In genomic region chr7:35725280-35725680, GRCh38 we compare ENCODE assay signal across 8 cellular contexts. TPM values are rescaled to one million over a fixed set of nuclear protein-coding genes. Genes with fewer than 3 reads are reported as not detected.
A peak's percentile ranks its signal among the peaks of the same experiment; 100 is the strongest.
DNase-seq lines count a peak whose midpoint lies in the region; ATAC-seq and TF ChIP-seq lines count a peak whose summit lies in the region.
"Had no signal": no experiment of that assay in that cellular context is flagged by ENCODE, and none has a peak within 500 bp of the region (broad histone marks: within the 10 kb centered on the region; RNA-seq: fewer than 3 reads in every experiment).

No MANE protein-coding gene starts in this region.

- no peak for TF ChIP-seq CTCF in psoas muscle (IDR thresholded peaks at IDR 0.05)

- H3K36me3 Mint-ChIP-seq in activated T-helper 1 cell treated with anti-CD3 and anti-CD28 coated beads, Interleukin-12 subunit alpha, Interleukin-12 subunit beta, Interleukin-2, Interleukin-4 antibody, amounts not matched to agents 30 ng/mL and 10 ng/mL and 1 ng/mL, durations not matched to agents 14 hours and 24 hours and 36 hours (ENCODE audit: low read depth) = no peaks in the 10 kb centered on the region
- H3K36me3 Mint-ChIP-seq in stimulated activated naive CD8-positive, alpha-beta T cell treated with anti-CD3 and anti-CD28 coated beads, Interleukin-15, Interleukin-2, amounts not matched to agents 100 ng/mL and 50 ng/mL, for 24 hours (ENCODE audit: low read depth) = no peaks in the 10 kb centered on the region

- no peak overlapping the region for H3K27ac ChIP-seq in psoas muscle
- H3K27ac ChIP-seq: VCaP had no signal

- H3K27ac Mint-ChIP-seq in activated T-helper 1 cell treated with anti-CD3 and anti-CD28 coated beads, Interleukin-12 subunit alpha, Interleukin-12 subunit beta, Interleukin-2, Interleukin-4 antibody, amounts not matched to agents 30 ng/mL and 10 ng/mL and 1 ng/mL, durations not matched to agents 14 hours and 24 hours and 36 hours = peak overlapping the region; percentile 25
- peak overlapping the region; percentile 85 for H3K27ac Mint-ChIP-seq in stimulated activated naive CD8-positive, alpha-beta T cell treated with anti-CD3 and anti-CD28 coated beads, Interleukin-15, Interleukin-2, amounts not matched to agents 100 ng/mL and 50 ng/mL, for 24 hours

- WGBS in psoas muscle, 3 donors = 87 to 90% (median 88%) methylated on average over 10 of the region's 10 CpGs

- peaks cover 11% of the 10 kb centered on the region for H3K9me3 Mint-ChIP-seq in activated T-helper 1 cell treated with anti-CD3 and anti-CD28 coated beads, Interleukin-12 subunit alpha, Interleukin-12 subunit beta, Interleukin-2, Interleukin-4 antibody, amounts not matched to agents 30 ng/mL and 10 ng/mL and 1 ng/mL, durations not matched to agents 14 hours and 24 hours and 36 hours
- H3K9me3 Mint-ChIP-seq in stimulated activated naive CD8-positive, alpha-beta T cell treated with anti-CD3 and anti-CD28 coated beads, Interleukin-15, Interleukin-2, amounts not matched to agents 100 ng/mL and 50 ng/mL, for 24 hours = peaks cover 5% of the 10 kb centered on the region

- intact Hi-C loops in activated T-helper 1 cell treated with anti-CD3 and anti-CD28 coated beads, Interleukin-12 subunit alpha, Interleukin-12 subunit beta, Interleukin-2, Interleukin-4 antibody, amounts not matched to agents 30 ng/mL and 10 ng/mL and 1 ng/mL, durations not matched to agents 14 hours and 24 hours and 36 hours (cut with micrococcal nuclease) = no loop called here
- intact Hi-C loops in psoas muscle (cut with DNase I) = no loop called here

- H3K4me1 ChIP-seq in psoas muscle = peaks cover 27% of the 10 kb centered on the region

- DNase-seq in activated T-helper 1 cell treated with anti-CD3 and anti-CD28 coated beads, Interleukin-12 subunit alpha, Interleukin-12 subunit beta, Interleukin-2, Interleukin-4 antibody, amounts not matched to agents 30 ng/mL and 10 ng/mL and 1 ng/mL, durations not matched to agents 14 hours and 24 hours and 36 hours (ENCODE audit: low spot score) = peak; percentile 48
- DNase-seq in KG1 (lab: John Stamatoyannopoulos, UW) (no peak), SIG-M5 (lab: John Stamatoyannopoulos, UW) (no peak), psoas muscle (no peak)

- H3K4me1 Mint-ChIP-seq in activated T-helper 1 cell treated with anti-CD3 and anti-CD28 coated beads, Interleukin-12 subunit alpha, Interleukin-12 subunit beta, Interleukin-2, Interleukin-4 antibody, amounts not matched to agents 30 ng/mL and 10 ng/mL and 1 ng/mL, durations not matched to agents 14 hours and 24 hours and 36 hours (ENCODE audit: low read depth) = peaks cover 72% of the 10 kb centered on the region
- peaks cover 92% of the 10 kb centered on the region for H3K4me1 Mint-ChIP-seq in stimulated activated naive CD8-positive, alpha-beta T cell treated with anti-CD3 and anti-CD28 coated beads, Interleukin-15, Interleukin-2, amounts not matched to agents 100 ng/mL and 50 ng/mL, for 24 hours (ENCODE audit: low read depth)

- no peaks in the 10 kb centered on the region for H3K27me3 ChIP-seq in psoas muscle (ENCODE audit: insufficient read depth in 3 of 3, low read length in 2 of 3)

- ATAC-seq in GM19463 (IDR thresholded peaks at IDR 0.05; ENCODE audit: unreplicated experiment) = peak; percentile 47
- peak; percentile 36 for ATAC-seq in HG03460 (IDR thresholded peaks at IDR 0.05; ENCODE audit: unreplicated experiment)
- ATAC-seq in psoas muscle = no peak

- H3K4me3 Mint-ChIP-seq in activated T-helper 1 cell treated with anti-CD3 and anti-CD28 coated beads, Interleukin-12 subunit alpha, Interleukin-12 subunit beta, Interleukin-2, Interleukin-4 antibody, amounts not matched to agents 30 ng/mL and 10 ng/mL and 1 ng/mL, durations not matched to agents 14 hours and 24 hours and 36 hours = peak overlapping the region; percentile 28
- H3K4me3 Mint-ChIP-seq in stimulated activated naive CD8-positive, alpha-beta T cell treated with anti-CD3 and anti-CD28 coated beads, Interleukin-15, Interleukin-2, amounts not matched to agents 100 ng/mL and 50 ng/mL, for 24 hours = peak overlapping the region; percentile 51

- H3K9me3 ChIP-seq in psoas muscle = no peaks in the 10 kb centered on the region

- no peaks in the 10 kb centered on the region for H3K36me3 ChIP-seq in psoas muscle (ENCODE audit: insufficient read depth in 1 of 2, low read depth in 1 of 2)

- no peaks in the 10 kb centered on the region for H3K27me3 Mint-ChIP-seq in activated T-helper 1 cell treated with anti-CD3 and anti-CD28 coated beads, Interleukin-12 subunit alpha, Interleukin-12 subunit beta, Interleukin-2, Interleukin-4 antibody, amounts not matched to agents 30 ng/mL and 10 ng/mL and 1 ng/mL, durations not matched to agents 14 hours and 24 hours and 36 hours (ENCODE audit: insufficient read depth)
- no peaks in the 10 kb centered on the region for H3K27me3 Mint-ChIP-seq in stimulated activated naive CD8-positive, alpha-beta T cell treated with anti-CD3 and anti-CD28 coated beads, Interleukin-15, Interleukin-2, amounts not matched to agents 100 ng/mL and 50 ng/mL, for 24 hours

- H3K4me3 ChIP-seq in psoas muscle = no peak overlapping the region

RNA-seq across cellular contexts. Expression of gene HERPUD2, which starts 30.3 kb away (rescaled TPM):
- 24.7 and 24.8 TPM in 2 replicates for total RNA-seq in activated T-helper 1 cell treated with anti-CD3 and anti-CD28 coated beads, Interleukin-12 subunit alpha, Interleukin-12 subunit beta, Interleukin-2, Interleukin-4 antibody, amounts not matched to agents 30 ng/mL and 10 ng/mL and 1 ng/mL, durations not matched to agents 14 hours and 24 hours and 36 hours
- 10 to 100 TPM; 12.5 to 21.5 (median 16.4) TPM for total RNA-seq in psoas muscle
- 10 to 100 TPM in 2 of 3 donors, 1 to 10 TPM in 1; 7.9 to 10.2 (median 10.0) TPM for polyA plus RNA-seq in psoas muscle

Comparison
In these comparisons a context has a peak if more than half of its experiments do, and no peak if none do; other contexts are left out.
1. ATAC-seq: peak in GM19463 (single experiment) and HG03460 (single experiment); none in psoas muscle (0 of 4).